In the genomic region with DNA sequence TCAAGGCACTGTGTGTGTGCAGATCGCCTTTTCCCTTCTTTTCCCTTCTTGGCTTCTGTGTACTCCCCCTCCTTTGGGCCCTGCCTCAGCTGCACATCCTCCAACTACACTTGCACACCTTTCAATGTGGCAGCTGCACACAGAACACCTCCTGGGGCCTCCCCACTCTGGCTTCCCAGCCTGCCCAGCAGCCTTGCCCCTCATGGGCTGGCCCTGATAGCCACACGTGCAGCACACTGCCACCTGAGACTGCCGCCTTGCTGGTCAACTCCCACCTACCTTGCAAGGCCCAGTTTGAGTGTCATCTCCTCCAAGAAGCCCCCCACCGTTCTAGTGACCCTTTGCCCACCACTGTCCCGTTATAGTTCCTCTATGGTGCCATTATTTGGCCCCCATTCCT, we compare ENCODE assay signal across 10 cellular contexts.
DNase-seq lines count a peak whose midpoint lies in the region; ATAC-seq and TF ChIP-seq lines count a peak whose summit lies in the region.
"Had no signal": no experiment of that assay in that cellular context is flagged by ENCODE, and none has a peak within 500 bp of the region (broad histone marks: within the 10 kb centered on the region; RNA-seq: fewer than 3 reads in every experiment).

No MANE protein-coding gene starts in this region.

- peak overlapping the region; percentile 2 for H2AFZ ChIP-seq in trophoblast cell (ENCODE audit: insufficient read depth, low read length, poor library complexity)

- DNase-seq in Peyer's patch (peak in 1 of 3 donors; percentile 38), endothelial cell (ENCODE audit: low spot score) (no peak), trophoblast cell (no peak), T-helper 9 cell (no peak)
- no peak for DNase-seq in effector memory CD4-positive, alpha-beta T cell
- DNase-seq: activated naive CD4-positive, alpha-beta T cell treated with Interleukin-2 at 50 U/mL for 16 hours; NCI-H1436 had no signal

- ATAC-seq in GM21619 (IDR thresholded peaks at IDR 0.05; ENCODE audit: unreplicated experiment) (no peak), GM21529 (IDR thresholded peaks at IDR 0.05; ENCODE audit: unreplicated experiment) (no peak)

- no peak overlapping the region for H2BK5ac ChIP-seq in trophoblast cell (ENCODE audit: low read depth, low read length, poor library complexity)

- no peak for TF ChIP-seq POLR2A in Peyer's patch (IDR thresholded peaks at IDR 0.05)

- no peak overlapping the region for H4K8ac ChIP-seq in trophoblast cell (ENCODE audit: low read depth, low read length)

- no CpG with 5 or more reads among the region's 5 CpGs for WGBS in trophoblast cell (ENCODE audit: extremely low coverage, insufficient coverage, insufficient read length)

- no peaks in the 10 kb centered on the region for H3K27me3 Mint-ChIP-seq in endothelial cell (ENCODE audit: unreplicated experiment)

- no peaks in the 10 kb centered on the region for H3K36me3 Mint-ChIP-seq in endothelial cell (ENCODE audit: low read depth, unreplicated experiment)

- peak overlapping the region; percentile 84 to 100 (median 95) for H3K4me2 ChIP-seq in BLaER1 treated with 17β-estradiol and CSF1 and Interleukin-3, amounts not matched to agents 10 nM and 100 nM
- no peak overlapping the region for H3K4me2 ChIP-seq in trophoblast cell (ENCODE audit: low read length)

- peak overlapping the region; percentile 90 to 100 (median 95) for H3K27ac ChIP-seq in BLaER1 treated with 17β-estradiol and CSF1 and Interleukin-3, amounts not matched to agents 10 nM and 100 nM
- H3K27ac ChIP-seq in Peyer's patch = peak overlapping the region; percentile 62 to 93 (median 76)
- H3K27ac ChIP-seq in trophoblast cell (ENCODE audit: low read depth, low read length) = peak overlapping the region; percentile 3
- H3K27ac ChIP-seq in effector memory CD4-positive, alpha-beta T cell (ENCODE audit: insufficient read depth, low read length, poor library complexity, severe bottlenecking) = no peak overlapping the region

- H2AK5ac ChIP-seq in trophoblast cell (ENCODE audit: low read length) = no peak overlapping the region

- no peak overlapping the region for H3K4ac ChIP-seq in trophoblast cell (ENCODE audit: low read depth, low read length)

- H2BK120ac ChIP-seq in trophoblast cell (ENCODE audit: insufficient read depth, low read length, poor library complexity) = no peak overlapping the region

- H3K36me3 ChIP-seq in BLaER1 treated with 17β-estradiol and CSF1 and Interleukin-3, amounts not matched to agents 10 nM and 100 nM = peaks cover 0 to 10% (median 0%) of the 10 kb centered on the region in 11 experiments; a peak in 2 of 22 replicates
- H3K36me3 ChIP-seq in Peyer's patch (no peaks in the 10 kb centered on the region), trophoblast cell (ENCODE audit: control insufficient read depth in 1 of 2, insufficient read depth in 2 of 2, low read length in 2 of 2) (peaks cover 0 to 1% of the 10 kb centered on the region in 2 experiments)
- H3K36me3 ChIP-seq in effector memory CD4-positive, alpha-beta T cell (ENCODE audit: control insufficient read depth, insufficient read depth, low read length) = no peaks in the 10 kb centered on the region

- peaks cover 34% of the 10 kb centered on the region for H3K4me1 Mint-ChIP-seq in endothelial cell (ENCODE audit: unreplicated experiment)

- peak overlapping the region; percentile 50 for H3K27ac Mint-ChIP-seq in endothelial cell (ENCODE audit: unreplicated experiment)

- peaks cover 10 to 96% (median 24%) of the 10 kb centered on the region in 11 experiments; a peak in 17 of 22 replicates for H4K20me1 ChIP-seq in BLaER1 treated with 17β-estradiol and CSF1 and Interleukin-3, amounts not matched to agents 10 nM and 100 nM

- no peak overlapping the region for H4K12ac ChIP-seq in trophoblast cell (ENCODE audit: low read depth, low read length)

- peak overlapping the region in 8 of 10 experiments; percentile 25 to 63 (median 48); a peak in 16 of 20 replicates for H3K4me3 ChIP-seq in BLaER1 treated with 17β-estradiol and CSF1 and Interleukin-3, amounts not matched to agents 10 nM and 100 nM
- H3K4me3 ChIP-seq in Peyer's patch = no peak overlapping the region
- H3K4me3 ChIP-seq in trophoblast cell (ENCODE audit: low read depth, low read length) = no peak overlapping the region
- no peak overlapping the region for H3K4me3 ChIP-seq in effector memory CD4-positive, alpha-beta T cell (ENCODE audit: insufficient read depth, low read depth, low read length, poor library complexity, severe bottlenecking)

- H3K9ac ChIP-seq in BLaER1 treated with 17β-estradiol and CSF1 and Interleukin-3, amounts not matched to agents 10 nM and 100 nM = peak overlapping the region; percentile 75 to 92 (median 81)
- no peak overlapping the region for H3K9ac ChIP-seq in trophoblast cell (ENCODE audit: low read length)

- H3K23ac ChIP-seq in trophoblast cell (ENCODE audit: low read length) = no peak overlapping the region

- no peaks in the 10 kb centered on the region for H3K27me3 ChIP-seq in BLaER1 treated with 17β-estradiol and CSF1 and Interleukin-3, amounts not matched to agents 10 nM and 100 nM
- H3K27me3 ChIP-seq in Peyer's patch (no peaks in the 10 kb centered on the region), trophoblast cell (ENCODE audit: insufficient read depth, low read length) (no peaks in the 10 kb centered on the region)
- H3K27me3 ChIP-seq in effector memory CD4-positive, alpha-beta T cell (replicated peaks; ENCODE audit: control insufficient read depth, insufficient read depth, low read length, poor library complexity, severe bottlenecking) = no peaks in the 10 kb centered on the region

- peak overlapping the region; percentile 4 for H2BK12ac ChIP-seq in trophoblast cell (ENCODE audit: low read length)

- H3K4me1 ChIP-seq in BLaER1 treated with 17β-estradiol and CSF1 and Interleukin-3, amounts not matched to agents 10 nM and 100 nM = peaks cover 93 to 100% (median 98%) of the 10 kb centered on the region in 10 experiments
- peaks cover 0 to 91% (median 31%) of the 10 kb centered on the region in 4 donors for H3K4me1 ChIP-seq in Peyer's patch
- H3K4me1 ChIP-seq in trophoblast cell (ENCODE audit: control insufficient read depth in 1 of 2, insufficient read depth in 2 of 2, low read length in 2 of 2) = peaks cover 23 to 34% of the 10 kb centered on the region in 2 experiments
- peaks cover 17% of the 10 kb centered on the region for H3K4me1 ChIP-seq in effector memory CD4-positive, alpha-beta T cell (ENCODE audit: control insufficient read depth, insufficient read depth, low read length, poor library complexity, severe bottlenecking)

- H3K9me3 Mint-ChIP-seq in endothelial cell (ENCODE audit: unreplicated experiment) = no peaks in the 10 kb centered on the region

- H3K18ac ChIP-seq in trophoblast cell (ENCODE audit: low read length) = no peak overlapping the region

- H4K91ac ChIP-seq in trophoblast cell (ENCODE audit: low read depth, low read length) = no peak overlapping the region

- H3K79me1 ChIP-seq in trophoblast cell (ENCODE audit: low read length) = peaks cover 5% of the 10 kb centered on the region

- H3K79me2 ChIP-seq in trophoblast cell (ENCODE audit: control insufficient read depth, insufficient read depth, low read length, poor library complexity) = peaks cover 7% of the 10 kb centered on the region

- no peak overlapping the region for H3K14ac ChIP-seq in trophoblast cell (ENCODE audit: low read length)

- no peaks in the 10 kb centered on the region for H3K9me3 ChIP-seq in BLaER1 treated with 17β-estradiol and CSF1 and Interleukin-3, amounts not matched to agents 10 nM and 100 nM (replicated peaks in 1 of 11)
- no peaks in the 10 kb centered on the region for H3K9me3 ChIP-seq in Peyer's patch
- no peaks in the 10 kb centered on the region for H3K9me3 ChIP-seq in trophoblast cell (ENCODE audit: insufficient read depth, low read depth, low read length)
- no peaks in the 10 kb centered on the region for H3K9me3 ChIP-seq in effector memory CD4-positive, alpha-beta T cell (ENCODE audit: control insufficient read depth, low read length)

- no peak for TF ChIP-seq CTCF in Peyer's patch (IDR thresholded peaks at IDR 0.05)
- no peak for TF ChIP-seq CTCF in endothelial cell (IDR thresholded peaks at IDR 0.05; ENCODE audit: unreplicated experiment)

- no peak overlapping the region for H3K4me3 Mint-ChIP-seq in endothelial cell (ENCODE audit: unreplicated experiment)

Comparison
In these comparisons a context has a peak if more than half of its experiments do, and no peak if none do; other contexts are left out.
1. H3K4me3 ChIP-seq: peak in BLaER1 treated with 17β-estradiol and CSF1 and Interleukin-3, amounts not matched to agents 10 nM and 100 nM (8 of 10); none in Peyer's patch (0 of 4), trophoblast cell (single experiment) and effector memory CD4-positive, alpha-beta T cell (single experiment).